In genomic region chr1:12629974-12630760, GRCh38 we compare ENCODE assay signal across 16 cellular contexts. TPM values are rescaled to one million over a fixed set of nuclear protein-coding genes. Genes with fewer than 3 reads are reported as not detected.
A peak's percentile ranks its signal among the peaks of the same experiment; 100 is the strongest.
DNase-seq lines count a peak whose midpoint lies in the region; ATAC-seq, FAIRE-seq and TF ChIP-seq lines count a peak whose summit lies in the region.
"Had no signal": no experiment of that assay in that cellular context is flagged by ENCODE, and none has a peak within 500 bp of the region (broad histone marks: within the 10 kb centered on the region; RNA-seq: fewer than 3 reads in every experiment).

No MANE protein-coding gene starts in this region.

- H3K27me3 Mint-ChIP-seq in neural progenitor cell (ENCODE audit: insufficient read depth, low read depth) (peaks cover 6% of the 10 kb centered on the region), nephron progenitor cell (ENCODE audit: low read depth, poor library complexity) (peaks cover 3% of the 10 kb centered on the region)

- H2AFZ ChIP-seq in HepG2 (ENCODE audit: low read length), result no peak overlapping the region
- no peak overlapping the region for H2AFZ ChIP-seq in K562 (ENCODE audit: low read depth, low read length)
- no peak overlapping the region for H2AFZ ChIP-seq in neural progenitor cell (replicated peaks)

- ATAC-seq in HepG2, result peak; percentile 22; the same call in 2 of the 3 replicates
- no peak for ATAC-seq in right lobe of liver
- ATAC-seq in K562, result no peak
- ATAC-seq: GM12878, SK-N-SH treated with all-trans-retinoic acid at 6 μM for 48 hours had no signal

- H3F3A ChIP-seq in neural progenitor cell (ENCODE audit: low read depth), result peaks cover 25% of the 10 kb centered on the region

- H3K4me2 ChIP-seq in HepG2 (ENCODE audit: low read depth, low read length) (no peak overlapping the region), K562 (ENCODE audit: insufficient read depth, low read length) (no peak overlapping the region), neural progenitor cell (peak overlapping the region; percentile 40)

- H3K4me3 ChIP-seq in HepG2 (replicated peaks in 1 of 3; ENCODE audit: insufficient read depth in 1 of 3, low read depth in 2 of 3, low read length in 3 of 3), result no peak overlapping the region
- H3K4me3 ChIP-seq in right lobe of liver, result no peak overlapping the region
- H3K4me3 ChIP-seq in K562, result no peak overlapping the region
- H3K4me3 ChIP-seq in neural progenitor cell, result no peak overlapping the region
- no peak overlapping the region for H3K4me3 ChIP-seq in coronary artery
- H3K4me3 ChIP-seq: GM12878, MG63 had no signal

- no peaks in the 10 kb centered on the region for H3K36me3 Mint-ChIP-seq in neural progenitor cell
- no peaks in the 10 kb centered on the region for H3K36me3 Mint-ChIP-seq in nephron progenitor cell (ENCODE audit: low read depth)
- H3K36me3 Mint-ChIP-seq: CD4-positive, CD25-positive, alpha-beta regulatory T cell had no signal

- H3K9me3 ChIP-seq in HepG2 (ENCODE audit: low read length) (no peaks in the 10 kb centered on the region), right lobe of liver (no peaks in the 10 kb centered on the region), K562 (replicated peaks; ENCODE audit: control insufficient read depth, insufficient read depth, low read depth, low read length) (no peaks in the 10 kb centered on the region), neural progenitor cell (ENCODE audit: low read depth) (no peaks in the 10 kb centered on the region)
- H3K9me3 ChIP-seq: MG63 had no signal

- no peak for DNase-seq in HepG2 (ENCODE audit: low spot score)
- no peak for DNase-seq in right lobe of liver
- no peak for DNase-seq in K562 (ENCODE audit: extremely low read depth in 1 of 4, low spot score in 3 of 4)
- DNase-seq in neural progenitor cell (ENCODE audit: low spot score), result no peak
- no peak for DNase-seq in coronary artery (ENCODE audit: low spot score)
- DNase-seq in NCI-H2081 treated with DMSO at 0.1 percent for 48 hours (lab: John Stamatoyannopoulos, UW), result no peak
- DNase-seq in nephron progenitor cell, result no peak
- DNase-seq: CD4-positive, CD25-positive, alpha-beta regulatory T cell; DMS79; MG63; NCI-H2227 treated with DMSO at 0.1 percent for 48 hours; Right ventricle myocardium superior had no signal

- peaks cover 0 to 9% of the 10 kb centered on the region in 2 experiments; a peak in 2 of 5 replicates for H3K27me3 ChIP-seq in HepG2 (ENCODE audit: control insufficient read depth in 1 of 2, insufficient read depth in 2 of 2, low read length in 2 of 2)
- H3K27me3 ChIP-seq in right lobe of liver, result no peaks in the 10 kb centered on the region
- peaks cover 2 to 14% of the 10 kb centered on the region in 2 experiments; a peak in 2 of 5 replicates for H3K27me3 ChIP-seq in K562 (ENCODE audit: control insufficient read depth in 2 of 2, insufficient read depth in 2 of 2, low read length in 2 of 2)
- no peaks in the 10 kb centered on the region for H3K27me3 ChIP-seq in neural progenitor cell
- H3K27me3 ChIP-seq: MG63 had no signal

- TF ChIP-seq POLR2A in HepG2 (IDR thresholded peaks at IDR 0.05; ENCODE audit: insufficient read depth in 1 of 2, low read depth in 2 of 2, low read length in 2 of 2) (no peak), right lobe of liver (IDR thresholded peaks at IDR 0.05) (no peak), K562 (conservative IDR thresholded peaks at IDR 0.05) (no peak)

- 90% methylated on average over 3 of the region's 15 CpGs for WGBS in HepG2 (ENCODE audit: low lambda C conversion rate)
- WGBS in right lobe of liver (ENCODE audit: insufficient coverage, low coverage, low lambda C conversion rate, missing lambda C conversion rate), result no CpG with 5 or more reads among the region's 15 CpGs
- WGBS in K562 (ENCODE audit: insufficient coverage, low coverage, missing lambda C conversion rate), result 9% methylated on average over 15 of the region's 15 CpGs

- no peaks in the 10 kb centered on the region for H3K79me2 ChIP-seq in HepG2 (ENCODE audit: insufficient read depth, low read length)
- H3K79me2 ChIP-seq in K562 (ENCODE audit: control insufficient read depth, insufficient read depth, low read length), result no peaks in the 10 kb centered on the region
- no peaks in the 10 kb centered on the region for H3K79me2 ChIP-seq in neural progenitor cell (ENCODE audit: low read depth)

- intact Hi-C loops in HepG2 (cut with micrococcal nuclease; ENCODE audit: unreplicated experiment), result no loop called here
- intact Hi-C loops in right lobe of liver (cut with DNase I), result no loop called here
- intact Hi-C loops in K562 (cut with micrococcal nuclease), result no loop called here

- H3K4me3 Mint-ChIP-seq in neural progenitor cell (no peak overlapping the region), nephron progenitor cell (no peak overlapping the region)
- H3K4me3 Mint-ChIP-seq: CD4-positive, CD25-positive, alpha-beta regulatory T cell had no signal

- H3K27ac Mint-ChIP-seq in neural progenitor cell (no peak overlapping the region), nephron progenitor cell (no peak overlapping the region)
- H3K27ac Mint-ChIP-seq: CD4-positive, CD25-positive, alpha-beta regulatory T cell had no signal

- H3K36me3 ChIP-seq in HepG2 (replicated peaks in 1 of 2; ENCODE audit: control insufficient read depth in 1 of 2, insufficient read depth in 2 of 2, low read length in 2 of 2), result no peaks in the 10 kb centered on the region
- no peaks in the 10 kb centered on the region for H3K36me3 ChIP-seq in right lobe of liver
- no peaks in the 10 kb centered on the region for H3K36me3 ChIP-seq in K562 (ENCODE audit: control insufficient read depth, insufficient read depth, low read length)
- no peaks in the 10 kb centered on the region for H3K36me3 ChIP-seq in neural progenitor cell
- H3K36me3 ChIP-seq: MG63 had no signal

- TF ChIP-seq CTCF in HepG2 (CRISPR knock-in tag; IDR thresholded peaks at IDR 0.05), result no peak
- TF ChIP-seq CTCF in right lobe of liver (IDR thresholded peaks at IDR 0.05), result no peak
- TF ChIP-seq CTCF in K562 (IDR thresholded peaks at IDR 0.05 in 2 of 3, conservative IDR thresholded peaks at IDR 0.05 in 1 of 3; ENCODE audit: insufficient read depth in 2 of 3, low read depth in 1 of 3, low read length in 3 of 3), result no peak
- TF ChIP-seq CTCF in neural progenitor cell (IDR thresholded peaks at IDR 0.05), result no peak
- TF ChIP-seq CTCF in coronary artery (IDR thresholded peaks at IDR 0.05), result no peak
- no peak for TF ChIP-seq CTCF in nephron progenitor cell (IDR thresholded peaks at IDR 0.05)

- no peak for TF ChIP-seq EP300 in HepG2 (IDR thresholded peaks at IDR 0.05; ENCODE audit: low read depth in 2 of 2, low read length in 2 of 2)
- no peak for TF ChIP-seq EP300 in HepG2 (CRISPR knock-in tag; IDR thresholded peaks at IDR 0.05; ENCODE audit: borderline replicate concordance)
- no peak for TF ChIP-seq EP300 in K562 (IDR thresholded peaks at IDR 0.05; ENCODE audit: low read length)

- H3K27ac ChIP-seq in HepG2 (ENCODE audit: extremely low read length, insufficient read depth, low read length) (no peak overlapping the region), right lobe of liver (no peak overlapping the region), K562 (ENCODE audit: extremely low read depth, low read depth, low read length) (no peak overlapping the region), neural progenitor cell (peak overlapping the region; percentile 46), coronary artery (no peak overlapping the region)

- no peak for FAIRE-seq in HepG2 (lab: Jason Lieb, UNC)
- FAIRE-seq in K562 (lab: Jason Lieb, UNC), result no peak
- FAIRE-seq: GM12878, HTR-8/SVneo had no signal

- CTCF ChIA-PET in HepG2 (lab: Yijun Ruan, JAX; ENCODE audit: low intra/inter-chr PET ratio, low total read pairs) (no interaction called here), K562 (lab: Yijun Ruan, JAX; ENCODE audit: low intra/inter-chr PET ratio) (no interaction called here)

- POLR2A ChIA-PET in HepG2 (lab: Yijun Ruan, JAX), result interaction anchor here (0.8 to 1.8 kb wide), 3 partner anchors 11 to 15 kb away, joined by 4 to 9 read pairs (median 7); no protein-coding TSS in a partner anchor
- POLR2A ChIA-PET in K562 (lab: Yijun Ruan, JAX), result interaction anchor here (0.5 to 1.6 kb wide), 8 partner anchors 9 to 276 kb away, joined by 3 to 14 read pairs (median 4); partner anchors contain the start of gene DHRS3

- no TSS peak for BruUV-seq in HepG2 (replicated peaks; lab: Mats Ljungman, UMichigan)
- BruUV-seq in K562 (replicated peaks; lab: Mats Ljungman, UMichigan), result no TSS peak

- H3K4me1 ChIP-seq in HepG2 (ENCODE audit: insufficient read depth, low read length) (peaks cover 10% of the 10 kb centered on the region), right lobe of liver (no peaks in the 10 kb centered on the region), K562 (replicated peaks in 1 of 2; ENCODE audit: control insufficient read depth in 2 of 2, insufficient read depth in 2 of 2, low read length in 2 of 2) (peaks cover 3 to 11% of the 10 kb centered on the region in 2 experiments; a peak in 4 of 5 replicates), neural progenitor cell (peaks cover 22% of the 10 kb centered on the region)

- no peak overlapping the region for H3K9ac ChIP-seq in HepG2 (ENCODE audit: insufficient read depth, low read depth, low read length)
- no peak overlapping the region for H3K9ac ChIP-seq in K562 (ENCODE audit: insufficient read depth in 1 of 2, low read depth in 2 of 2, low read length in 2 of 2)
- no peak overlapping the region for H3K9ac ChIP-seq in neural progenitor cell

- in situ Hi-C loops in HepG2 (cut with HindIII; ENCODE audit: extremely low pct_ligation_motif_present, low pct_unique_long_range_greater_than_20kb) (loop anchor here (10.0 kb wide), 1 partner anchor 315 kb away; no protein-coding TSS in a partner anchor), K562 (cut with MboI) (no loop called here)

- H4K20me1 ChIP-seq in HepG2 (ENCODE audit: insufficient read depth, low read length) (no peaks in the 10 kb centered on the region), K562 (replicated peaks; ENCODE audit: control insufficient read depth, insufficient read depth, low read length) (no peaks in the 10 kb centered on the region), neural progenitor cell (ENCODE audit: low read depth) (no peaks in the 10 kb centered on the region)

- H3K9me3 Mint-ChIP-seq in neural progenitor cell, result peaks cover 3% of the 10 kb centered on the region
- peaks cover 6% of the 10 kb centered on the region for H3K9me3 Mint-ChIP-seq in nephron progenitor cell

- H3K4me1 Mint-ChIP-seq in neural progenitor cell (peaks cover 22% of the 10 kb centered on the region), nephron progenitor cell (peaks cover 32% of the 10 kb centered on the region)

- no peak for TF ChIP-seq RAD21 in HepG2 (CRISPR knock-in tag; IDR thresholded peaks at IDR 0.05)
- no peak for TF ChIP-seq RAD21 in K562 (CRISPR knock-in tag; conservative IDR thresholded peaks at IDR 0.05 in 1 of 2, IDR thresholded peaks at IDR 0.05 in 1 of 2)

- H3K9me1 ChIP-seq in K562 (ENCODE audit: control insufficient read depth, insufficient read depth, low read length), result no peaks in the 10 kb centered on the region

RNA-seq across cellular contexts. Expression of gene DHRS3, which starts 12.2 kb away (rescaled TPM):
- total RNA-seq in HepG2 (2016; rRNA removed; fragmentation: Illumina TruSeq; extraction: Trizol) (30.5 and 48.5 TPM in 2 replicates), right lobe of liver (100 to 1,000 TPM; 132 to 252 (median 172) TPM), K562 (2014; rRNA removed) (62.3 and 67.3 TPM in 2 replicates), K562 (2014; rRNA removed; fragmentation: Illumina TruSeq; extraction: Trizol) (37.6 and 43.5 TPM in 2 replicates), K562 (2015; rRNA removed; fragmentation: Illumina TruSeq; extraction: Trizol) (58.7 and 60.6 TPM in 2 replicates), K562 (2021) (109 and 116 TPM in 2 replicates), neural progenitor cell (ENCODE audit: low replicate concordance) (2.5 and 4.3 TPM in 2 replicates)
- 25.5 and 27.3 TPM in 2 replicates for total RNA-seq in HepG2 (2016; cell fraction: cytosol; rRNA removed; fragmentation: Illumina TruSeq; extraction: Trizol; ENCODE audit: low read depth)
- total RNA-seq in HepG2 (2016; cell fraction: insoluble cytoplasmic fraction; rRNA removed; fragmentation: Illumina TruSeq; extraction: Trizol), result 26.6 and 52.7 TPM in 2 replicates
- 29.7 and 30.7 TPM in 2 replicates for total RNA-seq in HepG2 (2016; cell fraction: membrane; rRNA removed; fragmentation: Illumina TruSeq; extraction: Trizol)
- 41.7 and 48.7 TPM in 2 replicates for total RNA-seq in HepG2 (2016; cell fraction: nucleus; rRNA removed; fragmentation: Illumina TruSeq; extraction: Trizol)
- polyA plus RNA-seq in HepG2 (2011; rRNA removed) (90.5 and 107 TPM in 2 replicates), K562 (2011; rRNA removed) (58.7 and 66.5 TPM in 2 replicates), K562 (2014; fragmentation: Illumina TruSeq; extraction: Trizol) (39.4 and 46.3 TPM in 2 replicates), K562 (2014; fragmentation: Nextera tagmentation; extraction: Ambion mirVana) (10 to 100 TPM; 21.0 to 80.0 TPM), K562 (2014; rRNA removed) (57.0 and 59.6 TPM in 2 replicates)
- polyA plus RNA-seq in HepG2 (2011; cell fraction: cytosol; rRNA removed), result 85.8 and 93.3 TPM in 2 replicates
- 96.4 and 100 TPM in 2 replicates for polyA plus RNA-seq in HepG2 (2011; cell fraction: nucleus; rRNA removed)
- 60.3 and 66.6 TPM in 2 replicates for polyA plus RNA-seq in HepG2 (2012)
- polyA plus RNA-seq in HepG2 (2016; cell fraction: cytosol; fragmentation: Illumina TruSeq; extraction: Trizol; ENCODE audit: low read depth), result 7.8 TPM in 2 replicates
- 18.9 and 21.8 TPM in 2 replicates for polyA plus RNA-seq in HepG2 (2016; cell fraction: insoluble cytoplasmic fraction; fragmentation: Illumina TruSeq; extraction: Trizol; ENCODE audit: low read depth)
- polyA plus RNA-seq in HepG2 (2016; cell fraction: membrane; fragmentation: Illumina TruSeq; extraction: Trizol; ENCODE audit: low read depth), result 13.0 and 14.3 TPM in 2 replicates
- polyA plus RNA-seq in HepG2 (2016; cell fraction: nucleus; fragmentation: Illumina TruSeq; extraction: Trizol; ENCODE audit: insufficient read depth, low read depth), result 64.9 and 66.2 TPM in 2 replicates
- polyA minus RNA-seq in HepG2 (2011; rRNA and poly(A)+ RNA removed; ENCODE audit: low replicate concordance), result 17.4 and 446 TPM in 2 replicates
- polyA minus RNA-seq in HepG2 (2011; cell fraction: cytosol; rRNA and poly(A)+ RNA removed), result 107 and 116 TPM in 2 replicates
- 65.1 and 73.6 TPM in 2 replicates for polyA minus RNA-seq in HepG2 (2011; cell fraction: nucleus; rRNA and poly(A)+ RNA removed)
- total RNA-seq in K562 (2011; cell fraction: chromatin; rRNA removed; ENCODE audit: low replicate concordance), result 74.0 and 164 TPM in 2 replicates
- 181 and 211 TPM in 2 replicates for total RNA-seq in K562 (2011; cell fraction: nucleolus; rRNA removed)
- 160 and 179 TPM in 2 replicates for total RNA-seq in K562 (2011; cell fraction: nucleoplasm; rRNA removed)
- 72.1 and 104 TPM in 2 replicates for polyA plus RNA-seq in K562 (2011; cell fraction: cytosol; rRNA removed)
- 71.2 and 105 TPM in 2 replicates for polyA plus RNA-seq in K562 (2011; cell fraction: nucleus; rRNA removed)
- 35.6 and 41.5 TPM in 2 replicates for polyA plus RNA-seq in K562 (2012)
- 101 and 181 TPM in 2 replicates for polyA minus RNA-seq in K562 (2011; rRNA and poly(A)+ RNA removed)
- polyA minus RNA-seq in K562 (2011; cell fraction: cytosol; rRNA and poly(A)+ RNA removed), result 117 and 156 TPM in 2 replicates
- polyA minus RNA-seq in K562 (2011; cell fraction: nucleus; rRNA and poly(A)+ RNA removed), result 40.9 and 42.4 TPM in 2 replicates

RNA-seq across cellular contexts. Expression of gene AADACL4, which starts 13.7 kb away (rescaled TPM):
- not detected in 2 replicates for total RNA-seq in HepG2 (2016; rRNA removed; fragmentation: Illumina TruSeq; extraction: Trizol)
- total RNA-seq in HepG2 (2016; cell fraction: cytosol; rRNA removed; fragmentation: Illumina TruSeq; extraction: Trizol; ENCODE audit: low read depth), result not detected in 2 replicates
- total RNA-seq in HepG2 (2016; cell fraction: insoluble cytoplasmic fraction; rRNA removed; fragmentation: Illumina TruSeq; extraction: Trizol), result not detected in 2 replicates
- total RNA-seq in HepG2 (2016; cell fraction: membrane; rRNA removed; fragmentation: Illumina TruSeq; extraction: Trizol), result not detected in 2 replicates
- not detected in 2 replicates for total RNA-seq in HepG2 (2016; cell fraction: nucleus; rRNA removed; fragmentation: Illumina TruSeq; extraction: Trizol)
- not detected in 2 replicates for polyA plus RNA-seq in HepG2 (2011; rRNA removed)
- polyA plus RNA-seq in HepG2 (2011; cell fraction: cytosol; rRNA removed), result not detected in 2 replicates
- not detected in 2 replicates for polyA plus RNA-seq in HepG2 (2011; cell fraction: nucleus; rRNA removed)
- polyA plus RNA-seq in HepG2 (2012), result not detected in 2 replicates
- polyA plus RNA-seq in HepG2 (2016; cell fraction: cytosol; fragmentation: Illumina TruSeq; extraction: Trizol; ENCODE audit: low read depth), result not detected in 2 replicates
- not detected in 2 replicates for polyA plus RNA-seq in HepG2 (2016; cell fraction: insoluble cytoplasmic fraction; fragmentation: Illumina TruSeq; extraction: Trizol; ENCODE audit: low read depth)
- not detected in 2 replicates for polyA plus RNA-seq in HepG2 (2016; cell fraction: membrane; fragmentation: Illumina TruSeq; extraction: Trizol; ENCODE audit: low read depth)
- not detected in 2 replicates for polyA plus RNA-seq in HepG2 (2016; cell fraction: nucleus; fragmentation: Illumina TruSeq; extraction: Trizol; ENCODE audit: insufficient read depth, low read depth)
- not detected in 2 replicates for polyA minus RNA-seq in HepG2 (2011; rRNA and poly(A)+ RNA removed; ENCODE audit: low replicate concordance)
- polyA minus RNA-seq in HepG2 (2011; cell fraction: cytosol; rRNA and poly(A)+ RNA removed), result not detected in 2 replicates
- polyA minus RNA-seq in HepG2 (2011; cell fraction: nucleus; rRNA and poly(A)+ RNA removed), result not detected in 2 replicates
- total RNA-seq in right lobe of liver, result not detected
- not detected in 2 replicates for total RNA-seq in K562 (2011; cell fraction: chromatin; rRNA removed; ENCODE audit: low replicate concordance)
- total RNA-seq in K562 (2011; cell fraction: nucleolus; rRNA removed), result not detected in 2 replicates
- total RNA-seq in K562 (2011; cell fraction: nucleoplasm; rRNA removed), result not detected in 2 replicates
- not detected in 2 replicates for total RNA-seq in K562 (2014; rRNA removed)
- total RNA-seq in K562 (2014; rRNA removed; fragmentation: Illumina TruSeq; extraction: Trizol), result not detected in 2 replicates
- total RNA-seq in K562 (2015; rRNA removed; fragmentation: Illumina TruSeq; extraction: Trizol), result not detected in 2 replicates
- total RNA-seq in K562 (2021), result not detected in 2 replicates
- polyA plus RNA-seq in K562 (2011; rRNA removed), result not detected in 2 replicates
- polyA plus RNA-seq in K562 (2011; cell fraction: cytosol; rRNA removed), result not detected in 2 replicates
- polyA plus RNA-seq in K562 (2011; cell fraction: nucleus; rRNA removed), result not detected in 2 replicates
- not detected in 2 replicates for polyA plus RNA-seq in K562 (2012)
- polyA plus RNA-seq in K562 (2014; fragmentation: Illumina TruSeq; extraction: Trizol), result not detected in 2 replicates
- not detected for polyA plus RNA-seq in K562 (2014; fragmentation: Nextera tagmentation; extraction: Ambion mirVana)
- not detected in 2 replicates for polyA plus RNA-seq in K562 (2014; rRNA removed)
- polyA minus RNA-seq in K562 (2011; rRNA and poly(A)+ RNA removed), result not detected in 2 replicates
- not detected in 2 replicates for polyA minus RNA-seq in K562 (2011; cell fraction: cytosol; rRNA and poly(A)+ RNA removed)
- not detected in 2 replicates for polyA minus RNA-seq in K562 (2011; cell fraction: nucleus; rRNA and poly(A)+ RNA removed)
- not detected in 2 replicates for total RNA-seq in neural progenitor cell (ENCODE audit: low replicate concordance)
- total RNA-seq: CD4-positive, CD25-positive, alpha-beta regulatory T cell; G401; GM12878; Right ventricle myocardium superior had no signal
- polyA plus RNA-seq: CD4-positive, CD25-positive, alpha-beta regulatory T cell; GM12878 had no signal

Comparison
In these comparisons a context has a peak if more than half of its experiments do, and no peak if none do; other contexts are left out.
1. Of the 241 proteins assayed by ChIP-seq in both HepG2 and K562: peak only in HepG2: none; only in K562: POLR2G; in both: none; in neither: 240.